In the genomic region with DNA sequence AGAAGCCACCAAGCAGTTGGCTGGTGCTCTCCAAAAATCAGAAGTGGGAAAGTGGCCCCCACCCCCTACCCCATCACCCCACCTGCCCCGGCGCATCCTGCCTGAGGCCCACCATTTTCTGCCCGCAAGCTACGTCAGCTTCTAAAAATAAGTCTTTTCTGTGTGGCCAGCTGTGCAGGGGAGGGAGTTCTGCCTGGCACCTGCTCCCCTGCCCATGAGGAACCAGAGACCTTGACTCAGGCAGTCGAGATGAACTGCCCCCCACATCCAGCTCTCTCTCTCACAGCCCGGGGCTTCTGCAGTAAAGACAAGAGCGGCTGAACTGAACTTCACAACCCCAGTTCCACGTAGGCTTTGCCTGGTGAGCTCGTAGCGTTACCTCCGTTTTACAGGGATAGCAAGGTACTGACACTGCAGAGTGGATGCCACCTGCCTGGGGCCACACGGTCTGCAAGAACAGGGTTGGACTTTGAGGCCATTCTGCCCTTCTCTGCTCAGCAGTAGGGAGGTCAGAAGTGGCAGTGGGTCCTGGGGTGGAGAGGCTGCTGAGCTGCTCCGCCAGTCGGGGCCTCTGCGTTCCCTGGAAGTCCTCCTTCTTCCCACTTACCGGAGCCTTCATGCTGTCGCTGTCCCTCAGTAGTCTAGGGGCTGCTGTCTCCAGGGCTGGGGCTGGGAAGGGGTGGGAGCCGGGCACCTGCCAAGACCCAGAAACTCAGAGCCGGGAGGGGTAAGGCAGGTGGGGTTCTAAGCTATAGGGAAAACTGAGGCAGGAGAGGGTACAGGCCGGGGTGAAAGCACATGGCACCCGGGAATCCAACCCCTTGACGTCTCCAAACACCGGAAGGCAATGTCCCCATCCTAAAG, we compare ENCODE assay signal across 8 cellular contexts. TPM values are rescaled to one million over a fixed set of nuclear protein-coding genes. Genes with fewer than 3 reads are reported as not detected.
DNase-seq lines count a peak whose midpoint lies in the region; ATAC-seq and TF ChIP-seq lines count a peak whose summit lies in the region.

No MANE protein-coding gene starts in this region.

- peaks cover 18% of the 10 kb centered on the region for H3K36me3 ChIP-seq in WERI-Rb-1
- H3K36me3 ChIP-seq in adrenal gland (replicated peaks in 1 of 2), result peaks cover 0 to 23% of the 10 kb centered on the region in 2 donors

- WGBS in adrenal gland, 4 donors, result 48 to 55% (median 52%) methylated on average over 14 to 23 of the region's 23 CpGs

- TF ChIP-seq CTCF in AG04449 (IDR thresholded peaks at IDR 0.05; ENCODE audit: insufficient read depth, low read length, missing control alignments), result no peak
- no peak for TF ChIP-seq CTCF in WERI-Rb-1 (IDR thresholded peaks at IDR 0.05; ENCODE audit: low read depth, low read length)
- no peak for TF ChIP-seq CTCF in adrenal gland (IDR thresholded peaks at IDR 0.05)

- ATAC-seq in GM19395 (IDR thresholded peaks at IDR 0.05; ENCODE audit: unreplicated experiment) (peak; percentile 38), HG03521 (IDR thresholded peaks at IDR 0.05; ENCODE audit: unreplicated experiment) (no peak), HG03469 (IDR thresholded peaks at IDR 0.05; ENCODE audit: unreplicated experiment) (no peak)

- DNase-seq in AG04449 (ENCODE audit: low read depth, low spot score) (no peak), WERI-Rb-1 (no peak), germinal center (ENCODE audit: low spot score) (peak; percentile 60), skeletal muscle cell (ENCODE audit: low read depth) (no peak), adrenal gland (no peak)

- peaks cover 24 to 51% of the 10 kb centered on the region in 2 donors for H3K4me1 ChIP-seq in adrenal gland (replicated peaks in 1 of 2)

- H3K4me3 ChIP-seq in AG04449 (ENCODE audit: low read depth, low read length), result peak overlapping the region; percentile 74
- peak overlapping the region; percentile 57 for H3K4me3 ChIP-seq in WERI-Rb-1 (ENCODE audit: low read depth, low read length)
- H3K4me3 ChIP-seq in skeletal muscle cell (ENCODE audit: low read depth, low read length), result peak overlapping the region; percentile 68
- H3K4me3 ChIP-seq in adrenal gland, result peak overlapping the region in 2 of 4 donors; percentile 42 to 61

- H3K27ac ChIP-seq in WERI-Rb-1 (no peak overlapping the region), adrenal gland (peak overlapping the region in 2 of 5 donors; percentile 52 to 66)

- intact Hi-C loops in adrenal gland (cut with DNase I), result no loop called here

- H3K27me3 ChIP-seq in WERI-Rb-1 (ENCODE audit: insufficient read depth, low read depth, severe bottlenecking) (no peaks in the 10 kb centered on the region), adrenal gland (no peaks in the 10 kb centered on the region)

- CTCF ChIA-PET in AG04449 (lab: Yijun Ruan, JAX), result interaction anchor here (0.6 to 2.5 kb wide), 11 partner anchors 18 to 327 kb away, joined by 3 to 13 read pairs (median 5); partner anchors contain the start of genes CDK9 and TOR2A

- H3K9me3 ChIP-seq in WERI-Rb-1 (ENCODE audit: severe bottlenecking), result no peaks in the 10 kb centered on the region
- no peaks in the 10 kb centered on the region for H3K9me3 ChIP-seq in adrenal gland (replicated peaks in 1 of 3)

- TF ChIP-seq POLR2A in adrenal gland (IDR thresholded peaks at IDR 0.05), result no peak

- POLR2A ChIA-PET in AG04449 (lab: Yijun Ruan, JAX), result interaction anchor here (0.6 to 1.2 kb wide), 2 partner anchors 18 to 88 kb away, joined by 4 to 5 read pairs; no protein-coding TSS in a partner anchor

RNA-seq across cellular contexts. Expression of gene ST6GALNAC4, which starts 0.8 kb away (rescaled TPM):
- total RNA-seq in adrenal gland, result 10 to 100 TPM in 7 of 8 donors, 1 to 10 TPM in 1; 8.7 to 65.7 (median 24.7) TPM
- 1 to 10 TPM; 5.3 to 9.2 (median 8.6) TPM for polyA plus RNA-seq in adrenal gland

RNA-seq across cellular contexts. Expression of gene PIP5KL1, which starts 14.5 kb away (rescaled TPM):
- 1 to 10 TPM in 2 of 8 donors, under 1 TPM in 3, not detected in 3; 0.19 to 2.3 (median 0.83) TPM for total RNA-seq in adrenal gland
- polyA plus RNA-seq in adrenal gland, result 1 to 10 TPM in 1 of 3 donors, under 1 TPM in 2; 0.22 to 1.5 (median 0.54) TPM

RNA-seq across cellular contexts. Expression of gene ST6GALNAC6, which starts 16.6 kb away (rescaled TPM):
- 100 to 1,000 TPM in 1 of 8 donors, 10 to 100 TPM in 7; 39.1 to 129 (median 68.1) TPM for total RNA-seq in adrenal gland
- polyA plus RNA-seq in adrenal gland, result 10 to 100 TPM; 26.7 to 46.9 (median 40.0) TPM

RNA-seq across cellular contexts. Expression of gene DPM2, which starts 21.6 kb away (rescaled TPM):
- total RNA-seq in adrenal gland, result 10 to 100 TPM; 18.4 to 46.8 (median 31.4) TPM
- 10 to 100 TPM; 32.9 to 36.5 (median 35.6) TPM for polyA plus RNA-seq in adrenal gland

RNA-seq across cellular contexts. Expression of gene AK1, which starts 38.6 kb away (rescaled TPM):
- total RNA-seq in adrenal gland, result 100 to 1,000 TPM in 3 of 8 donors, 10 to 100 TPM in 5; 51.9 to 136 (median 88.0) TPM
- polyA plus RNA-seq in adrenal gland, result 100 to 1,000 TPM in 2 of 3 donors, 10 to 100 TPM in 1; 60.0 to 242 (median 175) TPM
